ENCODE assay signal across 1 cellular context in genomic region chr9:81596671-81597426, GRCh38.
TF ChIP-seq lines count a peak whose summit lies in the region.

No MANE protein-coding gene starts in this region.

TF ChIP-seq in neural cell, 6 proteins besides CTCF, POLR2A, EP300 and RAD21 (continued from another document):
- no peak for TF ChIP-seq TAF1 (IDR thresholded peaks at IDR 0.05; ENCODE audit: low read depth)
- TF ChIP-seq SMC3 (conservative IDR thresholded peaks at IDR 0.05; ENCODE audit: poor library complexity) = no peak
- TF ChIP-seq EZH2 (IDR thresholded peaks at IDR 0.05; ENCODE audit: borderline replicate concordance, insufficient read depth, low read length, poor library complexity, severe bottlenecking) = no peak
- no peak for TF ChIP-seq POLR2AphosphoS5 (IDR thresholded peaks at IDR 0.05)
- no peak for TF ChIP-seq REST (IDR thresholded peaks at IDR 0.05; ENCODE audit: borderline replicate concordance)
